Comparison of ENCODE assay signal across 29 cellular contexts in genomic region chr13:24986826-24987225, GRCh38.
"Had no signal": no experiment of that assay in that cellular context is flagged by ENCODE, and none has a peak within 500 bp of the region (broad histone marks: within the 10 kb centered on the region; RNA-seq: fewer than 3 reads in every experiment).

No MANE protein-coding gene starts in this region.

- H3K4me3 Mint-ChIP-seq: naive B cell; naive thymus-derived CD8-positive, alpha-beta T cell; natural killer cell treated with Interleukin-12 subunit alpha and Interleukin-12 subunit beta and Interleukin-15 and Interleukin-18, amount 100 ng/mL, for 72 hours; nephron progenitor cell; neural crest cell; stimulated activated effector memory CD8-positive, alpha-beta T cell treated with anti-CD3 and anti-CD28 coated beads, Interleukin-12 subunit alpha, Interleukin-12 subunit beta, amount 100 ng/mL, for 72 hours; stimulated activated naive B cell treated with anti-CD40 and anti-IgM and Interleukin-4, amounts not matched to agents 10 μg/mL and 1 μg/mL and 100 μg/mL, for 72 hours; stimulated activated naive CD8-positive, alpha-beta T cell treated with anti-CD3 and anti-CD28 coated beads, Interleukin-15, Interleukin-2, amounts not matched to agents 100 ng/mL and 50 ng/mL, for 24 hours had no signal

- H3K36me3 ChIP-seq: neutrophil, pancreas, prostate gland, right lobe of liver, sigmoid colon, stomach, thoracic aorta, thyroid gland, tibial nerve, upper lobe of left lung, vagina had no signal

- H3K4me3 ChIP-seq: pancreas, prostate gland, right lobe of liver, sigmoid colon, stomach, thoracic aorta, thyroid gland, tibial nerve, upper lobe of left lung, vagina had no signal

- H3K27ac ChIP-seq: neutrophil, pancreas, prostate gland, right lobe of liver, sigmoid colon, stomach, thoracic aorta, thyroid gland, tibial nerve, upper lobe of left lung, vagina had no signal

- H3K9me3 ChIP-seq: neutrophil, pancreas, prostate gland, right lobe of liver, sigmoid colon, stomach, thoracic aorta, thyroid gland, tibial nerve, upper lobe of left lung, vagina had no signal

- H3K9me3 Mint-ChIP-seq: naive B cell; naive thymus-derived CD8-positive, alpha-beta T cell; natural killer cell treated with Interleukin-12 subunit alpha and Interleukin-12 subunit beta and Interleukin-15 and Interleukin-18, amount 100 ng/mL, for 72 hours; nephron progenitor cell; stimulated activated effector memory CD8-positive, alpha-beta T cell treated with anti-CD3 and anti-CD28 coated beads, Interleukin-12 subunit alpha, Interleukin-12 subunit beta, amount 100 ng/mL, for 72 hours; stimulated activated naive B cell treated with anti-CD40 and anti-IgM and Interleukin-4, amounts not matched to agents 10 μg/mL and 1 μg/mL and 100 μg/mL, for 72 hours; stimulated activated naive CD8-positive, alpha-beta T cell treated with anti-CD3 and anti-CD28 coated beads, Interleukin-15, Interleukin-2, amounts not matched to agents 100 ng/mL and 50 ng/mL, for 24 hours had no signal

- ATAC-seq: naive thymus-derived CD8-positive, alpha-beta T cell; pancreas; right cardiac atrium; right lobe of liver; stimulated activated effector memory CD8-positive, alpha-beta T cell treated with anti-CD3 and anti-CD28 coated beads, Interleukin-12 subunit alpha, Interleukin-12 subunit beta, amount 100 ng/mL, for 72 hours; stimulated activated naive B cell treated with anti-CD40 and anti-IgM and Interleukin-4, amounts not matched to agents 10 μg/mL and 1 μg/mL and 100 μg/mL, for 72 hours had no signal

- H3K36me3 Mint-ChIP-seq: naive B cell; naive thymus-derived CD8-positive, alpha-beta T cell; natural killer cell treated with Interleukin-12 subunit alpha and Interleukin-12 subunit beta and Interleukin-15 and Interleukin-18, amount 100 ng/mL, for 72 hours; stimulated activated effector memory CD8-positive, alpha-beta T cell treated with anti-CD3 and anti-CD28 coated beads, Interleukin-12 subunit alpha, Interleukin-12 subunit beta, amount 100 ng/mL, for 72 hours; stimulated activated naive B cell treated with anti-CD40 and anti-IgM and Interleukin-4, amounts not matched to agents 10 μg/mL and 1 μg/mL and 100 μg/mL, for 72 hours had no signal

- H3K4me1 ChIP-seq: pancreas, prostate gland, right lobe of liver, stomach, thyroid gland, upper lobe of left lung, vagina had no signal

- H3K27ac Mint-ChIP-seq: naive thymus-derived CD8-positive, alpha-beta T cell; natural killer cell treated with Interleukin-12 subunit alpha and Interleukin-12 subunit beta and Interleukin-15 and Interleukin-18, amount 100 ng/mL, for 72 hours; nephron progenitor cell; stimulated activated effector memory CD8-positive, alpha-beta T cell treated with anti-CD3 and anti-CD28 coated beads, Interleukin-12 subunit alpha, Interleukin-12 subunit beta, amount 100 ng/mL, for 72 hours; stimulated activated naive B cell treated with anti-CD40 and anti-IgM and Interleukin-4, amounts not matched to agents 10 μg/mL and 1 μg/mL and 100 μg/mL, for 72 hours; stimulated activated naive CD8-positive, alpha-beta T cell treated with anti-CD3 and anti-CD28 coated beads, Interleukin-15, Interleukin-2, amounts not matched to agents 100 ng/mL and 50 ng/mL, for 24 hours had no signal

- DNase-seq: naive B cell; naive thymus-derived CD8-positive, alpha-beta T cell; nephron progenitor cell; nucleus accumbens; pancreas; retina; right lobe of liver; sigmoid colon; small intestine; stimulated activated CD4-positive, alpha-beta T cell treated with anti-CD3 and anti-CD28 coated beads, Interleukin-15, amount 100 ng/mL, for 24 hours; stimulated activated CD4-positive, alpha-beta T cell treated with anti-CD3 and anti-CD28 coated beads, Interleukin-2, amount 100 ng/mL, for 24 hours; stimulated activated CD4-positive, alpha-beta T cell treated with anti-CD3 and anti-CD28 coated beads, Interleukin-2, amount 100 ng/mL, for 48 hours; stimulated activated CD4-positive, alpha-beta T cell treated with anti-CD3 and anti-CD28 coated beads, Interleukin-4, amount 100 ng/mL, for 24 hours; stimulated activated naive B cell treated with anti-CD40 and anti-IgM and Interleukin-4, amounts not matched to agents 10 μg/mL and 1 μg/mL and 100 μg/mL, for 72 hours; stimulated activated naive CD4-positive, alpha-beta T cell treated with Interleukin-2 at 50 U/mL for 16 hours; stomach; thyroid gland; trophoblast cell had no signal

- H3K4me1 Mint-ChIP-seq: stimulated activated effector memory CD8-positive, alpha-beta T cell treated with anti-CD3 and anti-CD28 coated beads, Interleukin-12 subunit alpha, Interleukin-12 subunit beta, amount 100 ng/mL, for 72 hours had no signal

- H3K27me3 ChIP-seq: right lobe of liver, thyroid gland, upper lobe of left lung, vagina had no signal
